Comparison of ENCODE assay signal across 8 cellular contexts in the genomic region with DNA sequence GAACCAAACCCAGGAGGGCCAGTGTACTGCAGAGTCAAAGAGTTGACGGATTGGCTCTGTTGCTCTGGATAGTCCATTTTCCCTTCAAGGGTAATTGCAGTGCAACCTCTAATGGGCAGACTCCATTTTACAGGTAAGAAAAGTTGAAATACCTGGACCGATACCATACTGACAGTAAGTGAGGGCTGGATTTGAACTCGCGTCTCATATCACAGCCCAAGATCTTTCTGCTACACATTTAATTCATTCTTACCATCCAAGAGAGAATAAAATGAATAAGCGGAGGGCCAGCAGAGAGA. TPM values are rescaled to one million over a fixed set of nuclear protein-coding genes. Genes with fewer than 3 reads are reported as not detected.
DNase-seq lines count a peak whose midpoint lies in the region; TF ChIP-seq lines count a peak whose summit lies in the region.

No MANE protein-coding gene starts in this region.

- H3K36me3 ChIP-seq in KMS-11 (ENCODE audit: insufficient read depth) (no peaks in the 10 kb centered on the region), duodenal mucosa (ENCODE audit: control insufficient read depth in 1 of 2, insufficient read depth in 2 of 2, low read length in 2 of 2) (no peaks in the 10 kb centered on the region)

- no peaks in the 10 kb centered on the region for H4K20me1 ChIP-seq in KMS-11 (ENCODE audit: insufficient read depth)

- H3K27me3 ChIP-seq in KMS-11 (ENCODE audit: insufficient read depth, low read depth) = no peaks in the 10 kb centered on the region
- no peaks in the 10 kb centered on the region for H3K27me3 ChIP-seq in duodenal mucosa (ENCODE audit: control insufficient read depth in 1 of 2, insufficient read depth in 2 of 2, low read length in 2 of 2)

- H3K27me3 Mint-ChIP-seq in CD14-positive monocyte (ENCODE audit: low read depth in 3 of 3) (peaks cover 25 to 37% (median 31%) of the 10 kb centered on the region in 3 donors), nephron progenitor cell (ENCODE audit: low read depth, poor library complexity) (peaks cover 7% of the 10 kb centered on the region)

- TF ChIP-seq CTCF in CD14-positive monocyte (IDR thresholded peaks at IDR 0.05) (no peak), KMS-11 (conservative IDR thresholded peaks at IDR 0.05; ENCODE audit: low read depth, low read length) (no peak), nephron progenitor cell (IDR thresholded peaks at IDR 0.05) (no peak)

- peaks cover 20% of the 10 kb centered on the region for H3K4me1 Mint-ChIP-seq in CD14-positive monocyte
- H3K4me1 Mint-ChIP-seq in nephron progenitor cell = peaks cover 25% of the 10 kb centered on the region

- intact Hi-C loops in CD14-positive monocyte (cut with micrococcal nuclease) = no loop called here

- no peaks in the 10 kb centered on the region for H3K9me3 ChIP-seq in duodenal mucosa (ENCODE audit: control insufficient read depth in 1 of 2, low read length in 2 of 2)

- H3K9me3 Mint-ChIP-seq in CD14-positive monocyte (peaks cover 0 to 6% (median 2%) of the 10 kb centered on the region in 7 donors), nephron progenitor cell (no peaks in the 10 kb centered on the region)

- H3K9ac ChIP-seq in KMS-11 (peak overlapping the region; percentile 65; the same call in 1 of the 2 replicates), duodenal mucosa (ENCODE audit: low read depth in 1 of 2, low read length in 2 of 2) (peak overlapping the region; percentile 48 to 79)

- H3K79me2 ChIP-seq in KMS-11 (ENCODE audit: insufficient read depth, low read depth) = peaks cover 8% of the 10 kb centered on the region; the same call in 1 of the 2 replicates

- H3K4me2 ChIP-seq in KMS-11 = peak overlapping the region; percentile 54; the same call in 1 of the 2 replicates

- peak overlapping the region; percentile 69; the same call in 1 of the 2 replicates for H2AFZ ChIP-seq in KMS-11 (ENCODE audit: low read depth)

- H3K4me3 Mint-ChIP-seq in CD14-positive monocyte (peak overlapping the region; percentile 95 to 96), nephron progenitor cell (peak overlapping the region; percentile 91)

- H3K4me3 ChIP-seq in KMS-11 (IDR thresholded peaks at IDR 0.05; ENCODE audit: insufficient read depth, low read depth, low read length) (no peak overlapping the region), duodenal mucosa (ENCODE audit: low read depth in 1 of 2, low read length in 2 of 2) (peak overlapping the region; percentile 69 to 92)

- H3K27ac Mint-ChIP-seq in CD14-positive monocyte (peak overlapping the region in 1 of 7 donors; percentile 41), nephron progenitor cell (peak overlapping the region; percentile 97)

- DNase-seq in CD14-positive monocyte (ENCODE audit: low spot score) = no peak
- no peak for DNase-seq in nephron progenitor cell
- DNase-seq in mesenteric fat pad (ENCODE audit: low spot score) = no peak
- DNase-seq in GDM1 (lab: John Stamatoyannopoulos, UW) = no peak
- no peak for DNase-seq in D341Med (ENCODE audit: low spot score)
- DNase-seq in NK-92 treated with Interleukin-12 subunit alpha and Interleukin-12 subunit beta, amount 100 ng/mL, for 24 hours (lab: John Stamatoyannopoulos, UW) = no peak

- H3K27ac ChIP-seq in KMS-11 (no peak overlapping the region), duodenal mucosa (ENCODE audit: low read depth, low read length) (peak overlapping the region; percentile 94)

- H3K4me1 ChIP-seq in KMS-11 (ENCODE audit: low read depth, poor library complexity, severe bottlenecking) = peaks cover 11% of the 10 kb centered on the region
- H3K4me1 ChIP-seq in duodenal mucosa (ENCODE audit: control insufficient read depth in 1 of 2, insufficient read depth in 2 of 2, low read length in 2 of 2) = peaks cover 12 to 19% of the 10 kb centered on the region in 2 donors

- H3K36me3 Mint-ChIP-seq in CD14-positive monocyte (peaks cover 4 to 5% of the 10 kb centered on the region in 2 donors), nephron progenitor cell (ENCODE audit: low read depth) (peaks cover 9% of the 10 kb centered on the region)

RNA-seq across cellular contexts. Expression of gene ZC3H14, which starts 0.4 kb away (rescaled TPM):
- polyA plus RNA-seq in CD14-positive monocyte = 10 to 100 TPM; 27.1 to 30.2 TPM
- 50.8 TPM for total RNA-seq in mesenteric fat pad

RNA-seq across cellular contexts. Expression of gene PTPN21, which starts 7.7 kb away (rescaled TPM):
- not detected for polyA plus RNA-seq in CD14-positive monocyte
- 27.7 TPM for total RNA-seq in mesenteric fat pad
